ENCODE assay signal across 8 cellular contexts in the genomic region with DNA sequence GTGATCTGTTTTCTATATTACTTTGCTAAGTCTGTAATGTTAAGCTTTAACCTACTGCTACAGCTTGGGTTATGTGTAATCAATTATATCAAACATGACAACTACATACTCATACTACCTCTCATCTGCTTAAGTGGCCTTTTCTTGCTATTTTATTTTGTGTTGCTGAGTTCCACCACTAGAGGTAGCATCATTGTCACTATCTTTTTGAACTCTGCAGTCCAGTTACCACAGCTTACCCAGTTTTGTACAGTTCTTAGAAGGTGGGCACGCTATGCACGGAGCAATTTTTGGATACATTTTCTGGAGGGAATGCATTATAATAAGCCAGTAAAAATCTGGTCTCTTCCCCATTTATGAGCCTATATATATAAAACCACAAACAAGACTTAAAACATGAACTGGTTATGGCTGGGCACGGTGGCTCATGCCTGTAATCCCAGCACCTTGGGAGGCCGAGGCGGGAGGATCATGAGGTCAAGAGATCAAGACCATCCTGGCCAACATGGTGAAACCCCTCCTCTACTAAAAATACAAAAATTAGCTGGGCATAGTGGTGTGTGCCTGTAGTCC. TPM values are rescaled to one million over a fixed set of nuclear protein-coding genes. Genes with fewer than 3 reads are reported as not detected.
DNase-seq lines count a peak whose midpoint lies in the region; ATAC-seq and TF ChIP-seq lines count a peak whose summit lies in the region.

No MANE protein-coding gene starts in this region.

- H3K4me3 Mint-ChIP-seq in activated naive CD4-positive, alpha-beta T cell treated with anti-CD3 and anti-CD28 coated beads, Interleukin-2, amount 10 ng/mL, durations not matched to agents 7 days and 5 days, result no peak overlapping the region

- CTCF ChIA-PET in activated naive CD4-positive, alpha-beta T cell treated with anti-CD3 and anti-CD28 coated beads, Interleukin-2, amount 10 ng/mL, durations not matched to agents 7 days and 5 days (lab: Charles Lee), result interaction anchor here (0.6 to 3.3 kb wide), 13 partner anchors 12 to 241 kb away, joined by 3 to 44 read pairs (median 4); a partner anchor contains a TSS

- no peak for ATAC-seq in HG03159 (IDR thresholded peaks at IDR 0.05; ENCODE audit: unreplicated experiment)
- ATAC-seq in GM21825 (IDR thresholded peaks at IDR 0.05; ENCODE audit: unreplicated experiment), result no peak

- in situ Hi-C loops in Caki2 (cut with HindIII; ENCODE audit: low pct_unique_long_range_greater_than_20kb, low sequenced_read_pairs), result no loop called here

- H3K27ac Mint-ChIP-seq in activated naive CD4-positive, alpha-beta T cell treated with anti-CD3 and anti-CD28 coated beads, Interleukin-2, amount 10 ng/mL, durations not matched to agents 7 days and 5 days, result no peak overlapping the region

- H3K4me1 Mint-ChIP-seq in activated naive CD4-positive, alpha-beta T cell treated with anti-CD3 and anti-CD28 coated beads, Interleukin-2, amount 10 ng/mL, durations not matched to agents 7 days and 5 days, result no peaks in the 10 kb centered on the region

- H3K9me3 Mint-ChIP-seq in activated naive CD4-positive, alpha-beta T cell treated with anti-CD3 and anti-CD28 coated beads, Interleukin-2, amount 10 ng/mL, durations not matched to agents 7 days and 5 days, result no peaks in the 10 kb centered on the region

- H3K36me3 Mint-ChIP-seq in activated naive CD4-positive, alpha-beta T cell treated with anti-CD3 and anti-CD28 coated beads, Interleukin-2, amount 10 ng/mL, durations not matched to agents 7 days and 5 days, result no peaks in the 10 kb centered on the region

- peak; percentile 46 for TF ChIP-seq CTCF in GM20000 (IDR thresholded peaks at IDR 0.05; ENCODE audit: extremely low read depth, missing control alignments)

- DNase-seq in Caki2 (ENCODE audit: low read depth) (peak; percentile 33), GM20000 (ENCODE audit: low spot score) (peak; percentile 48), NCI-H524 (lab: John Stamatoyannopoulos, UW) (peak; percentile 29 to 60), dermis blood vessel endothelial cell (peak; percentile 73), myocyte (ENCODE audit: low read depth) (peak; percentile 57)
- DNase-seq in activated naive CD4-positive, alpha-beta T cell treated with anti-CD3 and anti-CD28 coated beads, Interleukin-2, amount 10 ng/mL, durations not matched to agents 7 days and 5 days, result no peak

- no peaks in the 10 kb centered on the region for H3K27me3 Mint-ChIP-seq in activated naive CD4-positive, alpha-beta T cell treated with anti-CD3 and anti-CD28 coated beads, Interleukin-2, amount 10 ng/mL, durations not matched to agents 7 days and 5 days

RNA-seq across cellular contexts. Expression of a gene that starts 48.5 kb away (rescaled TPM):
- 53.0 and 67.0 TPM in 2 replicates for total RNA-seq in Caki2 (2014; rRNA removed; shearing (Covaris generic); ENCODE audit: low replicate concordance)
- 26.4 and 28.1 TPM in 2 replicates for total RNA-seq in dermis blood vessel endothelial cell
- 30.5 and 39.9 TPM in 2 replicates for total RNA-seq in myocyte
- polyA plus RNA-seq in myocyte (2012), result 18.0 TPM

RNA-seq across cellular contexts. Expression of a gene that starts 59.7 kb away (rescaled TPM):
- 6.3 and 16.2 TPM in 2 replicates for total RNA-seq in Caki2 (2014; rRNA removed; shearing (Covaris generic); ENCODE audit: low replicate concordance)
- total RNA-seq in dermis blood vessel endothelial cell (1.9 and 2.6 TPM in 2 replicates), myocyte (5.0 and 7.4 TPM in 2 replicates)
- 6.2 TPM for polyA plus RNA-seq in myocyte (2012)
